ENCODE assay signal across 1 cellular context in genomic region chr17:38701504-38702165, GRCh38.
TF ChIP-seq lines count a peak whose summit lies in the region.

No MANE protein-coding gene starts in this region.

TF ChIP-seq in K562, 482 proteins besides CTCF, POLR2A, EP300 and RAD21 (continued from another document):
- TF ChIP-seq, protein P1, sequence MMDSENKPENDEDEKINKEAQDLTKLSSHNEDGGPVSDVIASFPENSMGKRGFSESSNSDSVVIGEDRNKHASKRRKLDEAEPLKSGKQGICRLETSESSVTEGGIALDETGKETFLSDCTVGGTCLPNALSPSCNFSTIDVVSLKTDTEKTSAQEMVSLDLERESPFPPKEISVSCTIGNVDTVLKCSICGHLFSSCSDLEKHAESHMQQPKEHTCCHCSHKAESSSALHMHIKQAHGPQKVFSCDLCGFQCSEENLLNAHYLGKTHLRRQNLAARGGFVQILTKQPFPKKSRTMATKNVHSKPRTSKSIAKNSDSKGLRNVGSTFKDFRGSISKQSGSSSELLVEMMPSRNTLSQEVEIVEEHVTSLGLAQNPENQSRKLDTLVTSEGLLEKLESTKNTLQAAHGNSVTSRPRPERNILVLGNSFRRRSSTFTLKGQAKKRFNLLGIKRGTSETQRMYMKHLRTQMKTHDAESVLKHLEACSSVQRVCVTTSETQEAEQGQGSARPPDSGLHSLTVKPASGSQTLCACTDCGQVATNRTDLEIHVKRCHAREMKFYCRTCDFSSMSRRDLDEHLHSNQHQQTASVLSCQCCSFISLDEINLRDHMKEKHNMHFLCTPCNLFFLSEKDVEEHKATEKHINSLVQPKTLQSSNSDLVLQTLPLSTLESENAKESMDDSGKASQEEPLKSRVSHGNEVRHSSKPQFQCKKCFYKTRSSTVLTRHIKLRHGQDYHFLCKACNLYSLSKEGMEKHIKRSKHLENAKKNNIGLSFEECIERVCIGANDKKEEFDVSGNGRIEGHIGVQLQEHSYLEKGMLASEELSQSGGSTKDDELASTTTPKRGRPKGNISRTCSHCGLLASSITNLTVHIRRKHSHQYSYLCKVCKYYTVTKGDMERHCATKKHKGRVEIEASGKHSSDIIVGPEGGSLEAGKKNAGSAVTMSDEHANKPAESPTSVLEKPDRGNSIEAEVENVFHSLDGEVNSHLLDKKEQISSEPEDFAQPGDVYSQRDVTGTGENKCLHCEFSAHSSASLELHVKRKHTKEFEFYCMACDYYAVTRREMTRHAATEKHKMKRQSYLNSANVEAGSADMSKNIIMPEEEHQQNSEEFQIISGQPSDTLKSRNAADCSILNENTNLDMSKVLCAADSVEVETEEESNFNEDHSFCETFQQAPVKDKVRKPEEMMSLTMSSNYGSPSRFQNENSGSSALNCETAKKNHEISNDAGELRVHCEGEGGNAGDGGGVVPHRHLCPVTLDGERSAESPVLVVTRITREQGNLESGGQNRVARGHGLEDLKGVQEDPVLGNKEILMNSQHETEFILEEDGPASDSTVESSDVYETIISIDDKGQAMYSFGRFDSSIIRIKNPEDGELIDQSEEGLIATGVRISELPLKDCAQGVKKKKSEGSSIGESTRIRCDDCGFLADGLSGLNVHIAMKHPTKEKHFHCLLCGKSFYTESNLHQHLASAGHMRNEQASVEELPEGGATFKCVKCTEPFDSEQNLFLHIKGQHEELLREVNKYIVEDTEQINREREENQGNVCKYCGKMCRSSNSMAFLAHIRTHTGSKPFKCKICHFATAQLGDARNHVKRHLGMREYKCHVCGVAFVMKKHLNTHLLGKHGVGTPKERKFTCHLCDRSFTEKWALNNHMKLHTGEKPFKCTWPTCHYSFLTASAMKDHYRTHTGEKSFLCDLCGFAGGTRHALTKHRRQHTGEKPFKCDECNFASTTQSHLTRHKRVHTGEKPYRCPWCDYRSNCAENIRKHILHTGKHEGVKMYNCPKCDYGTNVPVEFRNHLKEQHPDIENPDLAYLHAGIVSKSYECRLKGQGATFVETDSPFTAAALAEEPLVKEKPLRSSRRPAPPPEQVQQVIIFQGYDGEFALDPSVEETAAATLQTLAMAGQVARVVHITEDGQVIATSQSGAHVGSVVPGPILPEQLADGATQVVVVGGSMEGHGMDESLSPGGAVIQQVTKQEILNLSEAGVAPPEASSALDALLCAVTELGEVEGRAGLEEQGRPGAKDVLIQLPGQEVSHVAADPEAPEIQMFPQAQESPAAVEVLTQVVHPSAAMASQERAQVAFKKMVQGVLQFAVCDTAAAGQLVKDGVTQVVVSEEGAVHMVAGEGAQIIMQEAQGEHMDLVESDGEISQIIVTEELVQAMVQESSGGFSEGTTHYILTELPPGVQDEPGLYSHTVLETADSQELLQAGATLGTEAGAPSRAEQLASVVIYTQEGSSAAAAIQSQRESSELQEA (IDR thresholded peaks at IDR 0.05; ENCODE audit: low read depth) = peak; percentile 8; the same call in 1 of the 2 replicates
- TF ChIP-seq ZFP30 (CRISPR knock-in tag; IDR thresholded peaks at IDR 0.05; ENCODE audit: borderline replicate concordance) (no peak), ZNF668 (CRISPR knock-in tag; IDR thresholded peaks at IDR 0.05) (no peak), HLTF (IDR thresholded peaks at IDR 0.05) (no peak), MAZ (CRISPR knock-in tag; conservative IDR thresholded peaks at IDR 0.05 in 1 of 2, IDR thresholded peaks at IDR 0.05 in 1 of 2) (no peak), ETV1 (tag; conservative IDR thresholded peaks at IDR 0.05; ENCODE audit: low read depth) (peak; percentile 43), MTF1 (CRISPR knock-in tag; IDR thresholded peaks at IDR 0.05; ENCODE audit: borderline replicate concordance) (no peak), BRCA1 (IDR thresholded peaks at IDR 0.05) (no peak), BRCA1 (CRISPR knock-in tag; IDR thresholded peaks at IDR 0.05) (no peak), HDAC1 (IDR thresholded peaks at IDR 0.05) (no peak; a peak in 1 of 4 replicates), ZNF589 (CRISPR knock-in tag; IDR thresholded peaks at IDR 0.05; ENCODE audit: low read depth) (no peak), POLR2G (IDR thresholded peaks at IDR 0.05; ENCODE audit: low read depth, low read length) (no peak), ZNF507 (tag; conservative IDR thresholded peaks at IDR 0.05) (no peak), ZNF583 (CRISPR knock-in tag; IDR thresholded peaks at IDR 0.05) (no peak), ZNF696 (CRISPR knock-in tag; conservative IDR thresholded peaks at IDR 0.05) (no peak), SIN3A (IDR thresholded peaks at IDR 0.05; ENCODE audit: borderline replicate concordance in 2 of 2, control insufficient read depth in 1 of 2, low read depth in 2 of 2, low read length in 2 of 2) (peak in 1 of 2 experiments; percentile 70; a peak in 1 of 4 replicates), IFI16 (CRISPR knock-in tag; IDR thresholded peaks at IDR 0.05) (no peak), RB1 (IDR thresholded peaks at IDR 0.05; ENCODE audit: low read depth) (no peak), SRF (CRISPR knock-in tag; IDR thresholded peaks at IDR 0.05) (no peak), ARID3A (IDR thresholded peaks at IDR 0.05; ENCODE audit: borderline replicate concordance, low read depth, low read length) (no peak), ZNF316 (IDR thresholded peaks at IDR 0.05) (peak; percentile 71), ZC3H11A (IDR thresholded peaks at IDR 0.05; ENCODE audit: low read depth, low read length) (no peak), PHB (CRISPR knock-in tag; IDR thresholded peaks at IDR 0.05) (no peak), FUS (optimal IDR thresholded peaks at IDR 0.05; ENCODE audit: low read depth, low read length) (no peak), FOXM1 (IDR thresholded peaks at IDR 0.05; ENCODE audit: low read depth) (no peak), FOXM1 (CRISPR knock-in tag; IDR thresholded peaks at IDR 0.05; ENCODE audit: low read depth) (no peak), SMARCA4 (IDR thresholded peaks at IDR 0.05) (no peak), JUN (IDR thresholded peaks at IDR 0.05; ENCODE audit: borderline replicate concordance, low read depth, low read length) (no peak), JUN (CRISPR knock-in tag; IDR thresholded peaks at IDR 0.05; ENCODE audit: borderline replicate concordance) (no peak), HIVEP1 (CRISPR knock-in tag; IDR thresholded peaks at IDR 0.05) (no peak; the same call in 1 of the 2 replicates), SNRNP70 (optimal IDR thresholded peaks at IDR 0.05; ENCODE audit: low read depth, low read length) (no peak)
- TF ChIP-seq, protein P2, sequence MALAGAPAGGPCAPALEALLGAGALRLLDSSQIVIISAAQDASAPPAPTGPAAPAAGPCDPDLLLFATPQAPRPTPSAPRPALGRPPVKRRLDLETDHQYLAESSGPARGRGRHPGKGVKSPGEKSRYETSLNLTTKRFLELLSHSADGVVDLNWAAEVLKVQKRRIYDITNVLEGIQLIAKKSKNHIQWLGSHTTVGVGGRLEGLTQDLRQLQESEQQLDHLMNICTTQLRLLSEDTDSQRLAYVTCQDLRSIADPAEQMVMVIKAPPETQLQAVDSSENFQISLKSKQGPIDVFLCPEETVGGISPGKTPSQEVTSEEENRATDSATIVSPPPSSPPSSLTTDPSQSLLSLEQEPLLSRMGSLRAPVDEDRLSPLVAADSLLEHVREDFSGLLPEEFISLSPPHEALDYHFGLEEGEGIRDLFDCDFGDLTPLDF (CRISPR knock-in tag; IDR thresholded peaks at IDR 0.05) = no peak
- TF ChIP-seq, protein P3, sequence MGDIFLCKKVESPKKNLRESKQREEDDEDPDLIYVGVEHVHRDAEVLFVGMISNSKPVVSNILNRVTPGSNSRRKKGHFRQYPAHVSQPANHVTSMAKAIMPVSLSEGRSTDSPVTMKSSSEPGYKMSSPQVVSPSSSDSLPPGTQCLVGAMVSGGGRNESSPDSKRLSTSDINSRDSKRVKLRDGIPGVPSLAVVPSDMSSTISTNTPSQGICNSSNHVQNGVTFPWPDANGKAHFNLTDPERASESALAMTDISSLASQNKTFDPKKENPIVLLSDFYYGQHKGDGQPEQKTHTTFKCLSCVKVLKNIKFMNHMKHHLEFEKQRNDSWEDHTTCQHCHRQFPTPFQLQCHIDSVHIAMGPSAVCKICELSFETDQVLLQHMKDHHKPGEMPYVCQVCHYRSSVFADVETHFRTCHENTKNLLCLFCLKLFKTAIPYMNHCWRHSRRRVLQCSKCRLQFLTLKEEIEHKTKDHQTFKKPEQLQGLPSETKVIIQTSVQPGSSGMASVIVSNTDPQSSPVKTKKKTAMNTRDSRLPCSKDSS (IDR thresholded peaks at IDR 0.05; ENCODE audit: low read depth, partially characterized antibody) = no peak
TF ChIP-seq in K562: peak in this region for 40.
